7 cellular contexts compared by ENCODE assay signal in the genomic region with DNA sequence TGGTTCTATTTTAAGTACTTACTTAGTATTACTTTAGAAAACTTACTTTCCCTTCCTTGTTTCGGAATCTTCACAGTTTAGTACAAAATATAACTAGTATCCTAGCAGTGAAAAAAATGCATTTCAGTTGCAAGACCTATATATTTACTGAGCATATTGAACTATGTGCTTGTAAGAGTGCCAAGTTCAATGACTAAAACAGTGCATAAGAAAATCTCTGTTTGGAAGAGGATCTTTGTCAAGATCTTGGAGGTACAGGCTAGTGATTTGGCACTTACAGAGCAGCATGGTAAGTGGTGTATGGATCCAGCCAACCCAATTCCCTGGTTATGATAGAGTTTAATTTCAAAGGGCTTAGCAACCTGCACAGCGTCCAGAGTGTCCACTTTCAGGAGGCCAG.
"Had no signal": no experiment of that assay in that cellular context is flagged by ENCODE, and none has a peak within 500 bp of the region (broad histone marks: within the 10 kb centered on the region; RNA-seq: fewer than 3 reads in every experiment).

No MANE protein-coding gene starts in this region.

- H3K4me3 ChIP-seq: GM23248, HAP-1 had no signal

- H2AFZ ChIP-seq: GM23248 had no signal

- ATAC-seq: HCT116 had no signal

- H3K4me1 ChIP-seq: HAP-1 had no signal

- H3K36me3 ChIP-seq: HAP-1 had no signal

- H3K9ac ChIP-seq: GM23248 had no signal

- H3K9me3 ChIP-seq: HAP-1 had no signal

- H3K27ac ChIP-seq: GM23248 had no signal

- DNase-seq: GM23248, GOT3, H7, HFFc6, IMR-90 had no signal
